ENCODE assay signal across 9 cellular contexts in the genomic region with DNA sequence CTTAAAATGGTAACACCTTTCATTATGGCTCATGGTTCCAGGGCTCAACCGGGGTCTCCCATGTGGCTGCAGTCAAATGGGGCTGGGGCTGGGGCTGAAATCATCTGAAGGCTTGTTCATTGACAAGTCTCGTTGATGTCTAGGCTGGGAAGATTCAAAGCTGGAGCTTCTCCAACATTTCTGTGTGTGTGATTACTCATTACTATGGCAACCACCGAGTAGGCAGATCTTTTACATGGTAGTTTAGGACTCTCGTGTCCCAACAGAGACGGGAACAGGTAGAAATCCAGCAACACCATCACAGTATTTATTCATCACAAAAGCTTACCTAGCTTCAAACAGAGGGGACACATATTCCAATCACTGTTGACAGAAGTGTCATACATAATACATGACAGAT. TPM values are rescaled to one million over a fixed set of nuclear protein-coding genes. Genes with fewer than 3 reads are reported as not detected.
A peak's percentile ranks its signal among the peaks of the same experiment; 100 is the strongest.
DNase-seq lines count a peak whose midpoint lies in the region; ATAC-seq, FAIRE-seq and TF ChIP-seq lines count a peak whose summit lies in the region.
"Had no signal": no experiment of that assay in that cellular context is flagged by ENCODE, and none has a peak within 500 bp of the region (broad histone marks: within the 10 kb centered on the region; RNA-seq: fewer than 3 reads in every experiment).

No MANE protein-coding gene starts in this region.

- no peak overlapping the region for H3K4me3 ChIP-seq in bronchial epithelial cell (ENCODE audit: low read depth, low read length)

- H3K27me3 ChIP-seq in bronchial epithelial cell (ENCODE audit: control insufficient read depth, insufficient read depth, low read length), result no peaks in the 10 kb centered on the region

- peaks cover 1% of the 10 kb centered on the region for H3K36me3 ChIP-seq in bronchial epithelial cell (ENCODE audit: control insufficient read depth, insufficient read depth, low read length)

- DNase-seq in AG08396 (ENCODE audit: low spot score) (peak; percentile 41), GM04504 (ENCODE audit: low read depth) (peak; percentile 62), bronchial epithelial cell (ENCODE audit: low read depth) (peak; percentile 77), kidney tubule cell (ENCODE audit: low spot score) (peak; percentile 88), NCI-H1436 treated with DMSO at 0.1 percent for 48 hours (lab: John Stamatoyannopoulos, UW) (no peak), MV-4-11 (lab: John Stamatoyannopoulos, UW) (no peak)
- DNase-seq: stimulated activated CD4-positive, alpha-beta T cell treated with anti-CD3 and anti-CD28 coated beads, Interleukin-2, amount 100 ng/mL, for 24 hours had no signal

- no peak for FAIRE-seq in bronchial epithelial cell (lab: Jason Lieb, UNC)

- ATAC-seq in GM18909 (IDR thresholded peaks at IDR 0.05; ENCODE audit: poor library complexity, unreplicated experiment) (no peak), GM21381 (IDR thresholded peaks at IDR 0.05; ENCODE audit: unreplicated experiment) (no peak)

- TF ChIP-seq CTCF in bronchial epithelial cell (IDR thresholded peaks at IDR 0.05; ENCODE audit: insufficient read depth, low read length, severe bottlenecking), result no peak

RNA-seq across cellular contexts. Expression of a gene that starts 7.8 kb away (rescaled TPM):
- 44.5 and 68.4 TPM in 2 replicates for total RNA-seq in bronchial epithelial cell

Comparison
In these comparisons a context has a peak if more than half of its experiments do, and no peak if none do; other contexts are left out.
1. DNase-seq: peak in AG08396 (single experiment), GM04504 (single experiment), bronchial epithelial cell (single experiment) and kidney tubule cell (single experiment); none in NCI-H1436 treated with DMSO at 0.1 percent for 48 hours (single experiment) and MV-4-11 (single experiment).